ENCODE assay signal across 31 cellular contexts in genomic region chr11:69509846-69510390, GRCh38. TPM values are rescaled to one million over a fixed set of nuclear protein-coding genes. Genes with fewer than 3 reads are reported as not detected.
DNase-seq lines count a peak whose midpoint lies in the region; ATAC-seq, FAIRE-seq and TF ChIP-seq lines count a peak whose summit lies in the region.
"Had no signal": no experiment of that assay in that cellular context is flagged by ENCODE, and none has a peak within 500 bp of the region (broad histone marks: within the 10 kb centered on the region; RNA-seq: fewer than 3 reads in every experiment).

No MANE protein-coding gene starts in this region.

- ATAC-seq in heart right ventricle = no peak
- ATAC-seq in upper lobe of right lung = no peak
- ATAC-seq in HG03342 (IDR thresholded peaks at IDR 0.05; ENCODE audit: unreplicated experiment) = no peak
- ATAC-seq: HepG2 had no signal

- H4K20me1 ChIP-seq in astrocyte (ENCODE audit: insufficient read depth, low read length) (no peaks in the 10 kb centered on the region), osteoblast (ENCODE audit: insufficient read depth, low read length) (no peaks in the 10 kb centered on the region)

- H3K79me2 ChIP-seq in astrocyte (ENCODE audit: insufficient read depth, low read length) (no peaks in the 10 kb centered on the region), osteoblast (ENCODE audit: insufficient read depth, low read length) (no peaks in the 10 kb centered on the region)

- H3K27ac Mint-ChIP-seq in astrocyte (ENCODE audit: unreplicated experiment) = no peak overlapping the region

- H3K36me3 Mint-ChIP-seq in astrocyte (ENCODE audit: low read depth, unreplicated experiment) = peaks cover 3% of the 10 kb centered on the region
- H3K36me3 Mint-ChIP-seq: CD8-positive, alpha-beta memory T cell had no signal

- H2AFZ ChIP-seq in astrocyte (ENCODE audit: low read depth, low read length) = no peak overlapping the region
- no peak overlapping the region for H2AFZ ChIP-seq in osteoblast (ENCODE audit: low read length)

- peak; percentile 50 for DNase-seq in cardiac septum (ENCODE audit: low spot score)
- DNase-seq in heart right ventricle = no peak
- DNase-seq in astrocyte (ENCODE audit: low read depth) = no peak
- DNase-seq in osteoblast (ENCODE audit: insufficient read length, low spot score, missing footprints) = peak; percentile 27
- peak; percentile 48 for DNase-seq in upper lobe of right lung
- DNase-seq in cortex of kidney (lab: John Stamatoyannopoulos, UW) = no peak
- DNase-seq in tibial nerve (ENCODE audit: low spot score in 2 of 2) = no peak
- DNase-seq: AML-193, Calu3, DMS153, KBM-7, NCI-H1092, NCI-H1436, NCI-H187 treated with DMSO at 0.1 percent for 48 hours, NCI-H2107, NCI-H446 treated with DMSO at 0.1 percent for 48 hours, NCI-H526 treated with DMSO at 0.1 percent for 48 hours, OCI-M1, Right ventricle myocardium superior had no signal

- 90 to 93% methylated on average over 10 of the region's 10 CpGs for WGBS in heart right ventricle, 2 donors
- 68 to 74% methylated on average over 10 of the region's 10 CpGs for WGBS in tibial nerve, 2 donors

- intact Hi-C loops in cardiac septum (cut with DNase I) (no loop called here), heart right ventricle (cut with DNase I) (no loop called here), upper lobe of right lung (cut with DNase I) (no loop called here)

- no peak overlapping the region for H3K27ac ChIP-seq in heart right ventricle
- no peak overlapping the region for H3K27ac ChIP-seq in astrocyte (ENCODE audit: low read depth, low read length)
- no peak overlapping the region for H3K27ac ChIP-seq in osteoblast (ENCODE audit: low read depth, low read length)
- no peak overlapping the region for H3K27ac ChIP-seq in upper lobe of right lung
- H3K27ac ChIP-seq in tibial nerve = peak overlapping the region in 2 of 4 donors; percentile 29 to 43
- H3K27ac ChIP-seq: C4-2B, HL-60 had no signal

- FAIRE-seq in astrocyte (lab: Jason Lieb, UNC) = no peak
- FAIRE-seq: GM12891, H1, HepG2, RCC 7860 had no signal

- no peak for TF ChIP-seq POLR2A in tibial nerve (IDR thresholded peaks at IDR 0.05)

- peaks cover 6% of the 10 kb centered on the region for H3K4me1 Mint-ChIP-seq in astrocyte (ENCODE audit: low read depth, unreplicated experiment)

- H3K4me1 ChIP-seq in heart right ventricle = peaks cover 0 to 8% (median 0%) of the 10 kb centered on the region in 9 donors
- peaks cover 21% of the 10 kb centered on the region for H3K4me1 ChIP-seq in astrocyte (ENCODE audit: insufficient read depth, low read length)
- H3K4me1 ChIP-seq in osteoblast (ENCODE audit: insufficient read depth, low read length) = peaks cover 25% of the 10 kb centered on the region
- no peaks in the 10 kb centered on the region for H3K4me1 ChIP-seq in upper lobe of right lung
- H3K4me1 ChIP-seq in tibial nerve = peaks cover 0 to 14% (median 0%) of the 10 kb centered on the region in 4 donors

- no peak for TF ChIP-seq CTCF in heart right ventricle (IDR thresholded peaks at IDR 0.05)
- no peak for TF ChIP-seq CTCF in astrocyte (IDR thresholded peaks at IDR 0.05; ENCODE audit: insufficient read depth, low read depth, low read length)
- TF ChIP-seq CTCF in osteoblast (IDR thresholded peaks at IDR 0.05; ENCODE audit: extremely low read depth, low read depth, low read length) = no peak
- no peak for TF ChIP-seq CTCF in upper lobe of right lung (IDR thresholded peaks at IDR 0.05)
- TF ChIP-seq CTCF in tibial nerve (IDR thresholded peaks at IDR 0.05) = no peak

- H3K4me2 ChIP-seq in astrocyte (ENCODE audit: low read length) (peak overlapping the region; percentile 44), osteoblast (ENCODE audit: insufficient read depth, low read length) (no peak overlapping the region)

- no peak for TF ChIP-seq EP300 in tibial nerve (IDR thresholded peaks at IDR 0.05)

- H3K9me3 ChIP-seq in heart right ventricle (peaks cover 0 to 17% (median 0%) of the 10 kb centered on the region in 11 donors), astrocyte (ENCODE audit: insufficient read depth, low read depth, low read length) (no peaks in the 10 kb centered on the region), osteoblast (ENCODE audit: low read depth, low read length) (peaks cover 2% of the 10 kb centered on the region), upper lobe of right lung (no peaks in the 10 kb centered on the region), tibial nerve (peaks cover 0 to 10% (median 0%) of the 10 kb centered on the region in 4 donors)

- peaks cover 29% of the 10 kb centered on the region for H3K27me3 Mint-ChIP-seq in astrocyte (ENCODE audit: low read depth, unreplicated experiment)

- H3K27me3 ChIP-seq in heart right ventricle (no peaks in the 10 kb centered on the region), astrocyte (ENCODE audit: insufficient read depth, low read length) (no peaks in the 10 kb centered on the region), osteoblast (ENCODE audit: insufficient read depth, low read length) (no peaks in the 10 kb centered on the region), upper lobe of right lung (no peaks in the 10 kb centered on the region), tibial nerve (no peaks in the 10 kb centered on the region)

- no peak overlapping the region for H3K4me3 ChIP-seq in heart right ventricle
- no peak overlapping the region for H3K4me3 ChIP-seq in astrocyte (ENCODE audit: insufficient read depth, low read depth, low read length)
- H3K4me3 ChIP-seq in osteoblast (ENCODE audit: insufficient read depth, low read length) = no peak overlapping the region
- H3K4me3 ChIP-seq in upper lobe of right lung = no peak overlapping the region
- no peak overlapping the region for H3K4me3 ChIP-seq in tibial nerve

- H3K36me3 ChIP-seq in heart right ventricle = no peaks in the 10 kb centered on the region
- no peaks in the 10 kb centered on the region for H3K36me3 ChIP-seq in astrocyte (ENCODE audit: insufficient read depth, low read length)
- no peaks in the 10 kb centered on the region for H3K36me3 ChIP-seq in osteoblast (ENCODE audit: insufficient read depth, low read length)
- H3K36me3 ChIP-seq in upper lobe of right lung = no peaks in the 10 kb centered on the region
- no peaks in the 10 kb centered on the region for H3K36me3 ChIP-seq in tibial nerve

- no peak overlapping the region for H3K4me3 Mint-ChIP-seq in astrocyte (ENCODE audit: unreplicated experiment)
- H3K4me3 Mint-ChIP-seq: CD8-positive, alpha-beta memory T cell had no signal

- H3K9me3 Mint-ChIP-seq in astrocyte (ENCODE audit: unreplicated experiment) = peaks cover 14% of the 10 kb centered on the region

- H3K9ac ChIP-seq in astrocyte (ENCODE audit: low read length) = no peak overlapping the region

RNA-seq across cellular contexts. Expression of gene LINC01488, which starts 28.5 kb away (rescaled TPM):
- total RNA-seq in cardiac septum (0.19 TPM), heart right ventricle (under 1 TPM in 6 of 10 donors, not detected in 4; 0.12 to 0.23 (median 0.15) TPM), astrocyte (not detected in 2 replicates), osteoblast (not detected in 2 replicates), upper lobe of right lung (not detected), tibial nerve (not detected)
- under 1 TPM; 0.03 to 0.59 TPM for polyA plus RNA-seq in heart right ventricle
- total RNA-seq: A172; Calu3; CD8-positive, alpha-beta memory T cell; G401; H1; HT-29 had no signal
- polyA plus RNA-seq: AG04450; CD8-positive, alpha-beta memory T cell; H1 had no signal

Comparison
In these comparisons a context has a peak if more than half of its experiments do, and no peak if none do; other contexts are left out.
1. DNase-seq: peak in cardiac septum (single experiment), osteoblast (single experiment) and upper lobe of right lung (single experiment); none in heart right ventricle (0 of 2), astrocyte (single experiment), cortex of kidney (single experiment) and tibial nerve (0 of 2).